Comparison of ENCODE assay signal across 8 cellular contexts in the genomic region with DNA sequence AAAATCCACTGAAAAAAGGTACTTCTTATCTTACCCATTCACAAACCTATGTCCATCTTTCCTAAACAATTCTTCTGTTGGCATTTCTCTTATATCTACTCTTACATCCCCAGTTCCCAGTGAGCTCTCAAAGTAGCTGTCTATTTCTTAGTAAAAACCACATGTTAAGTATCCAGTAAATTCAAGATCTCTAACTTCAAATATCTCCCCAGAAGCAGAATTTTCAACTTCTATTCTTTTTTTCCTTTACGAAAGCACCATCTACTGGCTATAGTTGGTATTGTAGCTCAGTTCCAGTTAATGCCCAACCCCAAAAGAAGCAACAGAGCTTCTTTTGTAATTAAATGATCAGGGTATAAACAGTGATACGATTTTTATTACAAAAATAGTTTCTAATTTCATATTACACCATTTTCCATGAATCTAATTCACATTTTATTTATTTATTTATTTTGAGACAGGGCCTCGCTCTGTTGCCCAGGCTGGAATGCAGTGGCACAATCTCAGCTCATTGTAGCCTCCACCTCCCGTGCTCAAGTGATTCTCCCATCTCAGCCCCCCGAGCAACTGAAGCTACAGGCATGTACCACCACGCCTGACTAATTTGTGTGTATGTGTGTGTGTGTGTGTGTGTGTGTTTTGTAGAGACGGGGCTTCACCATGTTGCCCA. TPM values are rescaled to one million over a fixed set of nuclear protein-coding genes. Genes with fewer than 3 reads are reported as not detected.
DNase-seq lines count a peak whose midpoint lies in the region; ATAC-seq and TF ChIP-seq lines count a peak whose summit lies in the region.

No MANE protein-coding gene starts in this region.

- TF ChIP-seq CTCF in neural progenitor cell (IDR thresholded peaks at IDR 0.05): peak; percentile 85

- no peaks in the 10 kb centered on the region for H3K36me3 ChIP-seq in neural progenitor cell

- peaks cover 9% of the 10 kb centered on the region for H3F3A ChIP-seq in neural progenitor cell (ENCODE audit: low read depth)

- peaks cover 40% of the 10 kb centered on the region for H3K4me1 Mint-ChIP-seq in neural progenitor cell
- peaks cover 14% of the 10 kb centered on the region for H3K4me1 Mint-ChIP-seq in activated CD8-positive, alpha-beta memory T cell treated with anti-CD3 and anti-CD28 coated beads, Interleukin-2, amount 10 ng/mL, durations not matched to agents 7 days and 5 days

- no peaks in the 10 kb centered on the region for H3K36me3 Mint-ChIP-seq in neural progenitor cell
- H3K36me3 Mint-ChIP-seq in activated CD8-positive, alpha-beta memory T cell treated with anti-CD3 and anti-CD28 coated beads, Interleukin-2, amount 10 ng/mL, durations not matched to agents 7 days and 5 days: no peaks in the 10 kb centered on the region

- ATAC-seq in esophagus mucosa (peak; percentile 36), HG02763 (IDR thresholded peaks at IDR 0.05; ENCODE audit: unreplicated experiment) (no peak)
- no peak for ATAC-seq in activated CD8-positive, alpha-beta memory T cell treated with anti-CD3 and anti-CD28 coated beads, Interleukin-2, amount 10 ng/mL, durations not matched to agents 7 days and 5 days

- no peak overlapping the region for H3K27ac ChIP-seq in neural progenitor cell

- no peaks in the 10 kb centered on the region for H4K20me1 ChIP-seq in neural progenitor cell (ENCODE audit: low read depth)

- H3K79me2 ChIP-seq in neural progenitor cell (ENCODE audit: low read depth): no peaks in the 10 kb centered on the region

- no peak overlapping the region for H3K27ac Mint-ChIP-seq in neural progenitor cell
- H3K27ac Mint-ChIP-seq in activated CD8-positive, alpha-beta memory T cell treated with anti-CD3 and anti-CD28 coated beads, Interleukin-2, amount 10 ng/mL, durations not matched to agents 7 days and 5 days: no peak overlapping the region

- no peaks in the 10 kb centered on the region for H3K9me3 Mint-ChIP-seq in neural progenitor cell
- no peaks in the 10 kb centered on the region for H3K9me3 Mint-ChIP-seq in activated CD8-positive, alpha-beta memory T cell treated with anti-CD3 and anti-CD28 coated beads, Interleukin-2, amount 10 ng/mL, durations not matched to agents 7 days and 5 days (ENCODE audit: low read depth)

- no peak overlapping the region for H3K4me3 ChIP-seq in Jurkat, Clone E6-1 (ENCODE audit: low read length)
- H3K4me3 ChIP-seq in neural progenitor cell: no peak overlapping the region

- no peaks in the 10 kb centered on the region for H3K9me3 ChIP-seq in neural progenitor cell (ENCODE audit: low read depth)

- CTCF ChIA-PET in activated CD8-positive, alpha-beta memory T cell treated with anti-CD3 and anti-CD28 coated beads, Interleukin-2, amount 10 ng/mL, durations not matched to agents 7 days and 5 days (lab: Charles Lee): interaction anchor here (0.7 to 4.8 kb wide), 31 partner anchors 8 to 867 kb away, joined by 3 to 99 read pairs (median 4); a partner anchor contains a TSS

- no peak overlapping the region for H3K4me2 ChIP-seq in neural progenitor cell

- DNase-seq in EH (ENCODE audit: low read depth) (peak; percentile 42), SIG-M5 (lab: John Stamatoyannopoulos, UW) (peak; percentile 40), neural progenitor cell (ENCODE audit: low spot score) (peak; percentile 55), cortex of kidney (lab: John Stamatoyannopoulos, UW) (no peak)
- peak; percentile 11 for DNase-seq in Jurkat, Clone E6-1 (ENCODE audit: low read depth, low spot score)
- DNase-seq in activated CD8-positive, alpha-beta memory T cell treated with anti-CD3 and anti-CD28 coated beads, Interleukin-2, amount 10 ng/mL, durations not matched to agents 7 days and 5 days: no peak

- H2AFZ ChIP-seq in neural progenitor cell (replicated peaks): no peak overlapping the region

- H3K27me3 Mint-ChIP-seq in neural progenitor cell (ENCODE audit: insufficient read depth, low read depth): peaks cover 2% of the 10 kb centered on the region
- peaks cover 39% of the 10 kb centered on the region for H3K27me3 Mint-ChIP-seq in activated CD8-positive, alpha-beta memory T cell treated with anti-CD3 and anti-CD28 coated beads, Interleukin-2, amount 10 ng/mL, durations not matched to agents 7 days and 5 days

- H3K9ac ChIP-seq in neural progenitor cell: no peak overlapping the region

- no peaks in the 10 kb centered on the region for H3K4me1 ChIP-seq in neural progenitor cell

- H3K4me3 Mint-ChIP-seq in neural progenitor cell: no peak overlapping the region
- no peak overlapping the region for H3K4me3 Mint-ChIP-seq in activated CD8-positive, alpha-beta memory T cell treated with anti-CD3 and anti-CD28 coated beads, Interleukin-2, amount 10 ng/mL, durations not matched to agents 7 days and 5 days

- H3K27me3 ChIP-seq in neural progenitor cell: no peaks in the 10 kb centered on the region

RNA-seq across cellular contexts. Expression of a gene that starts 28.5 kb away (rescaled TPM):
- polyA plus RNA-seq in Jurkat, Clone E6-1 (2012; ENCODE audit: insufficient read depth, insufficient read length): not detected
- total RNA-seq in esophagus mucosa: 0.28 TPM
- 0.13 TPM in 1 of 2 replicates, not detected in the other for total RNA-seq in neural progenitor cell (ENCODE audit: low replicate concordance)
- not detected for total RNA-seq in activated CD8-positive, alpha-beta memory T cell treated with anti-CD3 and anti-CD28 coated beads, Interleukin-2, amount 10 ng/mL, durations not matched to agents 7 days and 5 days

Comparison
In these comparisons a context has a peak if more than half of its experiments do, and no peak if none do; other contexts are left out.
1. DNase-seq: peak in EH (single experiment), Jurkat, Clone E6-1 (single experiment), SIG-M5 (single experiment) and neural progenitor cell (single experiment); none in cortex of kidney (single experiment) and activated CD8-positive, alpha-beta memory T cell treated with anti-CD3 and anti-CD28 coated beads, Interleukin-2, amount 10 ng/mL, durations not matched to agents 7 days and 5 days (single experiment).